ENCODE assay signal across 1 cellular context in the genomic region with DNA sequence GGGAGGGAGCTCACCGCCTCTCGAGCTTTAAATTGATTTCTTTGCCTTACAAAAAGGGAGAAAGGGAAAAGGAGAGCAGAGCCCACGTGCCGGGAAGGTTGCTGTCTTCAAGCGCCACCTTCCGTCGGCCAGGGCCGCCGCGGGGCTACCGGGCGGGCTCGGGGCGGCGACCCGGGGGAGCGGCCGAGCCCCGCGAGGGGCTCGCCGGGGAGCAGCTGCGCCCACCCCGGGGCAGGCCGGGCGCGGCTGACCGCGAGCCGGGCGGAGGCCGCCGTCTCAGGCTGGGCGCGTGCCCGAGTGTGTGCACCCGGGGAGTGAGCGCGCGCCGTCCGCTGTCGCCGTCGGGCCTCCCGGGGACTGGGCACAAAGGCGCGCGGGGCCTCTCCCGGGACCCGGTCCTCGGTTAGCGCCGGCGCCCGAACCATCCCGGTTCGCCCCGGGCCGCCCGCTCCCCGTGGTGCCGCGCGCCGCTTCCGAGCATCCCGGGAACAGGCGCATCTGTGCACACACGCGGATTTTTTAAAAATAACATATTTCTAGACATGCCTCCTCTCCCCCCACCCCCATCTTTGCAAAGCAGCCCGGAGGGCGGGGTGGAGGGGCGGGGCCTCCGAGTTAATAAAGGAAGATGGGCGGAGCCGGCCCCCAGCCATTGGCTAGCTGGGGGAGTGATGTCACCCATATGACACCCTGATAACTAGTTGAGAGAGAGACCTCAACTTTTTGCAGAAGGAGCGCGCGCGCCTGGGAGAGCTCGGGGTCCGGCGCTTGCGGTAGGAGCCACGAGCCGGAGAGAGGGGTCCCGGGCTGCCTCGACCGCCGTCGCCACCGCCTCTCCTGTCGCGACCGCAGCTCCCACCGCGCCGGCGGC.
TF ChIP-seq lines count a peak whose summit lies in the region.

A gene (plus strand): TSS at position 726 of the 871 bp plus-strand sequence. CDS start 338 bp downstream, outside the sequence.

TF ChIP-seq in SK-N-SH, 30 proteins besides CTCF, POLR2A, EP300 and RAD21 (continued from another document):
- TF ChIP-seq, protein P1, sequence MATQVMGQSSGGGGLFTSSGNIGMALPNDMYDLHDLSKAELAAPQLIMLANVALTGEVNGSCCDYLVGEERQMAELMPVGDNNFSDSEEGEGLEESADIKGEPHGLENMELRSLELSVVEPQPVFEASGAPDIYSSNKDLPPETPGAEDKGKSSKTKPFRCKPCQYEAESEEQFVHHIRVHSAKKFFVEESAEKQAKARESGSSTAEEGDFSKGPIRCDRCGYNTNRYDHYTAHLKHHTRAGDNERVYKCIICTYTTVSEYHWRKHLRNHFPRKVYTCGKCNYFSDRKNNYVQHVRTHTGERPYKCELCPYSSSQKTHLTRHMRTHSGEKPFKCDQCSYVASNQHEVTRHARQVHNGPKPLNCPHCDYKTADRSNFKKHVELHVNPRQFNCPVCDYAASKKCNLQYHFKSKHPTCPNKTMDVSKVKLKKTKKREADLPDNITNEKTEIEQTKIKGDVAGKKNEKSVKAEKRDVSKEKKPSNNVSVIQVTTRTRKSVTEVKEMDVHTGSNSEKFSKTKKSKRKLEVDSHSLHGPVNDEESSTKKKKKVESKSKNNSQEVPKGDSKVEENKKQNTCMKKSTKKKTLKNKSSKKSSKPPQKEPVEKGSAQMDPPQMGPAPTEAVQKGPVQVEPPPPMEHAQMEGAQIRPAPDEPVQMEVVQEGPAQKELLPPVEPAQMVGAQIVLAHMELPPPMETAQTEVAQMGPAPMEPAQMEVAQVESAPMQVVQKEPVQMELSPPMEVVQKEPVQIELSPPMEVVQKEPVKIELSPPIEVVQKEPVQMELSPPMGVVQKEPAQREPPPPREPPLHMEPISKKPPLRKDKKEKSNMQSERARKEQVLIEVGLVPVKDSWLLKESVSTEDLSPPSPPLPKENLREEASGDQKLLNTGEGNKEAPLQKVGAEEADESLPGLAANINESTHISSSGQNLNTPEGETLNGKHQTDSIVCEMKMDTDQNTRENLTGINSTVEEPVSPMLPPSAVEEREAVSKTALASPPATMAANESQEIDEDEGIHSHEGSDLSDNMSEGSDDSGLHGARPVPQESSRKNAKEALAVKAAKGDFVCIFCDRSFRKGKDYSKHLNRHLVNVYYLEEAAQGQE (IDR thresholded peaks at IDR 0.05; ENCODE audit: low read depth, low read length) = no peak
- TF ChIP-seq NFIC (IDR thresholded peaks at IDR 0.05; ENCODE audit: borderline replicate concordance) (no peak), TCF12 (IDR thresholded peaks at IDR 0.05) (0 out of 2 replicates have a peak, but pooled peaks have one; percentile 24), FOXJ3 (CRISPR knock-in tag; IDR thresholded peaks at IDR 0.05) (no peak), MEF2A (IDR thresholded peaks at IDR 0.05; ENCODE audit: borderline replicate concordance, low read depth) (no peak), MXI1 (IDR thresholded peaks at IDR 0.05; ENCODE audit: low read depth, low read length) (peak; percentile 72), TAF1 (IDR thresholded peaks at IDR 0.05; ENCODE audit: borderline replicate concordance, low read depth, low read length) (peak; percentile 92), SMC3 (IDR thresholded peaks at IDR 0.05; ENCODE audit: low read depth, low read length) (peak; percentile 43; the same call in 1 of the 2 replicates), FOXM1 (IDR thresholded peaks at IDR 0.05; ENCODE audit: low read depth) (0 out of 2 replicates have a peak, but pooled peaks have one; percentile 3), GABPA (IDR thresholded peaks at IDR 0.05; ENCODE audit: low read depth) (no peak), RFX5 (IDR thresholded peaks at IDR 0.05; ENCODE audit: low read length) (peak; percentile 59), RXRA (IDR thresholded peaks at IDR 0.05; ENCODE audit: borderline replicate concordance, low read depth) (no peak), EZH2phosphoT487 (IDR thresholded peaks at IDR 0.05; ENCODE audit: borderline replicate concordance, low read depth) (no peak), FOSL2 (IDR thresholded peaks at IDR 0.05; ENCODE audit: borderline replicate concordance, low read depth) (no peak)
- TF ChIP-seq, protein P2, sequence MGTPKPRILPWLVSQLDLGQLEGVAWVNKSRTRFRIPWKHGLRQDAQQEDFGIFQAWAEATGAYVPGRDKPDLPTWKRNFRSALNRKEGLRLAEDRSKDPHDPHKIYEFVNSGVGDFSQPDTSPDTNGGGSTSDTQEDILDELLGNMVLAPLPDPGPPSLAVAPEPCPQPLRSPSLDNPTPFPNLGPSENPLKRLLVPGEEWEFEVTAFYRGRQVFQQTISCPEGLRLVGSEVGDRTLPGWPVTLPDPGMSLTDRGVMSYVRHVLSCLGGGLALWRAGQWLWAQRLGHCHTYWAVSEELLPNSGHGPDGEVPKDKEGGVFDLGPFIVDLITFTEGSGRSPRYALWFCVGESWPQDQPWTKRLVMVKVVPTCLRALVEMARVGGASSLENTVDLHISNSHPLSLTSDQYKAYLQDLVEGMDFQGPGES (IDR thresholded peaks at IDR 0.05; ENCODE audit: low read depth, low read length) = no peak
- TF ChIP-seq, protein P3, sequence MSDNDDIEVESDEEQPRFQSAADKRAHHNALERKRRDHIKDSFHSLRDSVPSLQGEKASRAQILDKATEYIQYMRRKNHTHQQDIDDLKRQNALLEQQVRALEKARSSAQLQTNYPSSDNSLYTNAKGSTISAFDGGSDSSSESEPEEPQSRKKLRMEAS (IDR thresholded peaks at IDR 0.05; ENCODE audit: low read depth) = peak; percentile 41
- TF ChIP-seq, protein P4, sequence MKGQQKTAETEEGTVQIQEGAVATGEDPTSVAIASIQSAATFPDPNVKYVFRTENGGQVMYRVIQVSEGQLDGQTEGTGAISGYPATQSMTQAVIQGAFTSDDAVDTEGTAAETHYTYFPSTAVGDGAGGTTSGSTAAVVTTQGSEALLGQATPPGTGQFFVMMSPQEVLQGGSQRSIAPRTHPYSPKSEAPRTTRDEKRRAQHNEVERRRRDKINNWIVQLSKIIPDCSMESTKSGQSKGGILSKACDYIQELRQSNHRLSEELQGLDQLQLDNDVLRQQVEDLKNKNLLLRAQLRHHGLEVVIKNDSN (IDR thresholded peaks at IDR 0.05; ENCODE audit: borderline replicate concordance, low read depth) = peak; percentile 55; the same call in 1 of the 2 replicates
- TF ChIP-seq, protein P5, sequence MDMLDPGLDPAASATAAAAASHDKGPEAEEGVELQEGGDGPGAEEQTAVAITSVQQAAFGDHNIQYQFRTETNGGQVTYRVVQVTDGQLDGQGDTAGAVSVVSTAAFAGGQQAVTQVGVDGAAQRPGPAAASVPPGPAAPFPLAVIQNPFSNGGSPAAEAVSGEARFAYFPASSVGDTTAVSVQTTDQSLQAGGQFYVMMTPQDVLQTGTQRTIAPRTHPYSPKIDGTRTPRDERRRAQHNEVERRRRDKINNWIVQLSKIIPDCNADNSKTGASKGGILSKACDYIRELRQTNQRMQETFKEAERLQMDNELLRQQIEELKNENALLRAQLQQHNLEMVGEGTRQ (IDR thresholded peaks at IDR 0.05; ENCODE audit: borderline replicate concordance, low read depth, low read length) = no peak
